ENCODE assay signal across 36 cellular contexts in genomic region chr17:67054011-67054591, GRCh38. TPM values are rescaled to one million over a fixed set of nuclear protein-coding genes. Genes with fewer than 3 reads are reported as not detected.
DNase-seq lines count a peak whose midpoint lies in the region; TF ChIP-seq lines count a peak whose summit lies in the region.
"Had no signal": no experiment of that assay in that cellular context is flagged by ENCODE, and none has a peak within 500 bp of the region (broad histone marks: within the 10 kb centered on the region; RNA-seq: fewer than 3 reads in every experiment).

No MANE protein-coding gene starts in this region.

- H3K4me1 ChIP-seq in stomach (no peaks in the 10 kb centered on the region), BE2C (no peaks in the 10 kb centered on the region)
- H3K4me1 ChIP-seq: prostate gland, SJSA1, suprapubic skin, upper lobe of right lung had no signal

- no peak for TF ChIP-seq CTCF in stomach (IDR thresholded peaks at IDR 0.05)
- TF ChIP-seq CTCF in BE2C (IDR thresholded peaks at IDR 0.05; ENCODE audit: low read depth, low read length) = no peak

- H3K9me3 ChIP-seq in stomach (peaks cover 0 to 11% (median 10%) of the 10 kb centered on the region in 4 donors), BE2C (peaks cover under 1% of the 10 kb centered on the region; the same call in 1 of the 2 replicates)
- H3K9me3 ChIP-seq: prostate gland had no signal

- no peaks in the 10 kb centered on the region for H3K36me3 Mint-ChIP-seq in activated naive CD4-positive, alpha-beta T cell treated with anti-CD3 and anti-CD28 coated beads, Interleukin-2, amount 10 ng/mL, durations not matched to agents 7 days and 5 days
- H3K36me3 Mint-ChIP-seq: CD4-positive, CD25-positive, alpha-beta regulatory T cell had no signal

- H3K27me3 ChIP-seq in stomach = no peaks in the 10 kb centered on the region
- H3K27me3 ChIP-seq in BE2C = no peaks in the 10 kb centered on the region
- H3K27me3 ChIP-seq: heart right ventricle, SJSA1, suprapubic skin, upper lobe of right lung had no signal

- H3K4me3 Mint-ChIP-seq in activated naive CD4-positive, alpha-beta T cell treated with anti-CD3 and anti-CD28 coated beads, Interleukin-2, amount 10 ng/mL, durations not matched to agents 7 days and 5 days = no peak overlapping the region
- H3K4me3 Mint-ChIP-seq: CD4-positive, CD25-positive, alpha-beta regulatory T cell; dendritic cell treated with granulocyte-macrophage colony-stimulating factor and Interleukin-4, amounts not matched to agents 40 ng/mL and 50 ng/mL, for 4 days; stimulated activated naive B cell treated with anti-CD40 and anti-IgM and Interleukin-4, amounts not matched to agents 10 μg/mL and 1 μg/mL and 100 μg/mL, for 72 hours had no signal

- H3K27ac ChIP-seq in stomach = no peak overlapping the region
- H3K27ac ChIP-seq: heart right ventricle, prostate gland, SJSA1, suprapubic skin, upper lobe of right lung, VCaP had no signal

- CTCF ChIA-PET in activated naive CD4-positive, alpha-beta T cell treated with anti-CD3 and anti-CD28 coated beads, Interleukin-2, amount 10 ng/mL, durations not matched to agents 7 days and 5 days (lab: Charles Lee) = no interaction called here

- TF ChIP-seq EP300 in stomach (IDR thresholded peaks at IDR 0.05) = no peak

- H3K27me3 Mint-ChIP-seq in activated naive CD4-positive, alpha-beta T cell treated with anti-CD3 and anti-CD28 coated beads, Interleukin-2, amount 10 ng/mL, durations not matched to agents 7 days and 5 days = no peaks in the 10 kb centered on the region
- H3K27me3 Mint-ChIP-seq: CD4-positive, CD25-positive, alpha-beta regulatory T cell; dendritic cell treated with granulocyte-macrophage colony-stimulating factor and Interleukin-4, amounts not matched to agents 40 ng/mL and 50 ng/mL, for 4 days; stimulated activated naive B cell treated with anti-CD40 and anti-IgM and Interleukin-4, amounts not matched to agents 10 μg/mL and 1 μg/mL and 100 μg/mL, for 72 hours had no signal

- intact Hi-C loops in stomach (cut with DNase I; ENCODE audit: low total_unique reads) = no loop called here

- no peaks in the 10 kb centered on the region for H3K36me3 ChIP-seq in stomach
- H3K36me3 ChIP-seq in BE2C = no peaks in the 10 kb centered on the region; the same call in 1 of the 2 replicates
- H3K36me3 ChIP-seq: heart right ventricle, prostate gland, SJSA1, suprapubic skin, upper lobe of right lung had no signal

- H3K4me3 ChIP-seq in stomach (no peak overlapping the region), BE2C (ENCODE audit: low read depth, low read length) (no peak overlapping the region)
- H3K4me3 ChIP-seq: heart right ventricle, prostate gland, SJSA1, suprapubic skin, upper lobe of right lung had no signal

- H3K27ac Mint-ChIP-seq in activated naive CD4-positive, alpha-beta T cell treated with anti-CD3 and anti-CD28 coated beads, Interleukin-2, amount 10 ng/mL, durations not matched to agents 7 days and 5 days = no peak overlapping the region
- H3K27ac Mint-ChIP-seq: CD4-positive, CD25-positive, alpha-beta regulatory T cell; dendritic cell treated with granulocyte-macrophage colony-stimulating factor and Interleukin-4, amounts not matched to agents 40 ng/mL and 50 ng/mL, for 4 days; stimulated activated naive B cell treated with anti-CD40 and anti-IgM and Interleukin-4, amounts not matched to agents 10 μg/mL and 1 μg/mL and 100 μg/mL, for 72 hours had no signal

- WGBS in stomach, 5 donors = 75 to 86% (median 82%) methylated on average over 13 to 19 of the region's 19 CpGs

- H3K4me1 Mint-ChIP-seq in activated naive CD4-positive, alpha-beta T cell treated with anti-CD3 and anti-CD28 coated beads, Interleukin-2, amount 10 ng/mL, durations not matched to agents 7 days and 5 days = no peaks in the 10 kb centered on the region

- peak; percentile 8 for DNase-seq in activated naive CD4-positive, alpha-beta T cell treated with anti-CD3 and anti-CD28 coated beads, Interleukin-2, amount 10 ng/mL, durations not matched to agents 7 days and 5 days
- DNase-seq in activated naive CD4-positive, alpha-beta T cell (lab: John Stamatoyannopoulos, UW) = no peak
- peak; percentile 26 for DNase-seq in activated CD8-positive, alpha-beta memory T cell treated with anti-CD3 and anti-CD28 coated beads, Interleukin-2, amount 50 U/mL, for 48 hours
- DNase-seq in mesenteric fat pad (ENCODE audit: low spot score) = peak; percentile 81
- peak; percentile 16 for DNase-seq in stomach
- no peak for DNase-seq in NOMO-1 treated with DMSO at 0.1 percent for 48 hours (lab: John Stamatoyannopoulos, UW; ENCODE audit: unreplicated experiment)
- DNase-seq in hypothalamus (lab: John Stamatoyannopoulos, UW) = no peak
- DNase-seq in BE2C = no peak
- DNase-seq: activated CD4-positive, alpha-beta T cell treated with anti-CD3 and anti-CD28 coated beads for 4 hours; activated naive CD4-positive, alpha-beta T cell treated with Interleukin-2 at 50 U/mL for 16 hours; activated T-cell treated with anti-CD3 and anti-CD28 coated beads, Interleukin-2, amount 50 U/mL, for 48 hours; Calu3; CD4-positive, CD25-positive, alpha-beta regulatory T cell; central memory CD4-positive, alpha-beta T cell; DMS79 treated with DMSO at 0.1 percent for 48 hours; foreskin fibroblast; heart right ventricle; KBM-7; kidney glomerular epithelial cell; NCI-H1092 treated with DMSO at 0.1 percent for 48 hours; NCI-H187; NCI-H510A; stimulated activated naive B cell treated with anti-CD40 and anti-IgM and Interleukin-4, amounts not matched to agents 10 μg/mL and 1 μg/mL and 100 μg/mL, for 72 hours; T-helper 9 cell; upper lobe of right lung had no signal

- peaks cover 6% of the 10 kb centered on the region for H3K9me3 Mint-ChIP-seq in activated naive CD4-positive, alpha-beta T cell treated with anti-CD3 and anti-CD28 coated beads, Interleukin-2, amount 10 ng/mL, durations not matched to agents 7 days and 5 days

- TF ChIP-seq POLR2A in stomach (IDR thresholded peaks at IDR 0.05) = no peak

RNA-seq across cellular contexts. Expression of gene CACNG1, which starts 9.7 kb away (rescaled TPM):
- total RNA-seq in mesenteric fat pad (not detected), stomach (not detected)
- polyA plus RNA-seq in stomach = not detected
- polyA plus RNA-seq in BE2C (2012; ENCODE audit: insufficient read depth, insufficient read length, low read depth) = not detected
- total RNA-seq: A172; activated CD8-positive, alpha-beta memory T cell treated with anti-CD3 and anti-CD28 coated beads for 36 hours; Calu3; CD4-positive, CD25-positive, alpha-beta regulatory T cell; esophagus mucosa; M059J; RPMI7951; suprapubic skin; upper lobe of right lung had no signal
- polyA plus RNA-seq: adipose tissue; CD4-positive, CD25-positive, alpha-beta regulatory T cell; heart right ventricle had no signal

Comparison
In these comparisons a context has a peak if more than half of its experiments do, and no peak if none do; other contexts are left out.
1. DNase-seq: peak in activated naive CD4-positive, alpha-beta T cell treated with anti-CD3 and anti-CD28 coated beads, Interleukin-2, amount 10 ng/mL, durations not matched to agents 7 days and 5 days (single experiment), activated CD8-positive, alpha-beta memory T cell treated with anti-CD3 and anti-CD28 coated beads, Interleukin-2, amount 50 U/mL, for 48 hours (single experiment), mesenteric fat pad (single experiment) and stomach (single experiment); none in activated naive CD4-positive, alpha-beta T cell (0 of 4), NOMO-1 treated with DMSO at 0.1 percent for 48 hours (single experiment), hypothalamus (0 of 51) and BE2C (single experiment).